ENCODE assay signal across 1 cellular context in the genomic region with DNA sequence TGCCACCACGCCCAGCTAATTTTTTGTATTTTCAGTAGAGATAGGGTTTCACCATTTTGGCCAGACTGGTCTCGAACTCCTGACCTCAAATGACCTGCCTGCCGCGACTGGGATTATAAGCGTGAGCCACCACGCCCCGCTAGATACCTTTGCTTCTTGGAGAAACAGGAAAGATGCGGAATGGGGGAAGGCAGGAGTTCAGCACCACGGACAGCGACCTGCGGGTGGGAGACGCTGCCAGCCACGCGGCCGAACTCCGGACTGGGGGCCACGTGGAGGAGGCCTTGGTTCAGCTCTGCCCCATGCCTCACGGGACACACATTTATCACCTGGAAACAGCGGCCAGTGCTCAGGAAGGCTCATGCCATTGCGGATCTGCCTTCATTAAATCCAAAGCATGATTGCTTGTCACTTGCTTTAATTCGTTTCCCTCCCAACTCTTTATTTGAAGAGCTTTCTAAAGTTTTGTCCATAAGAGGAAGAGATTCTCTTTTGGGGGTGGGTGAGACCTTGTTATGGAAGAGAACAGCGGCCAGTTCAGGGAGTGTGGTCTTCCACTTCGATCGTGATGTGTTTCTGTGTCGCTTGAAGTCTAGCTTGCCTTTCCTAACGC.
A peak's percentile ranks its signal among the peaks of the same experiment; 100 is the strongest.
TF ChIP-seq lines count a peak whose summit lies in the region.

No MANE protein-coding gene starts in this region.

TF ChIP-seq in HepG2, 621 proteins besides CTCF, POLR2A, EP300 and RAD21 (continued from another document and continues in another):
- TF ChIP-seq, protein P1, sequence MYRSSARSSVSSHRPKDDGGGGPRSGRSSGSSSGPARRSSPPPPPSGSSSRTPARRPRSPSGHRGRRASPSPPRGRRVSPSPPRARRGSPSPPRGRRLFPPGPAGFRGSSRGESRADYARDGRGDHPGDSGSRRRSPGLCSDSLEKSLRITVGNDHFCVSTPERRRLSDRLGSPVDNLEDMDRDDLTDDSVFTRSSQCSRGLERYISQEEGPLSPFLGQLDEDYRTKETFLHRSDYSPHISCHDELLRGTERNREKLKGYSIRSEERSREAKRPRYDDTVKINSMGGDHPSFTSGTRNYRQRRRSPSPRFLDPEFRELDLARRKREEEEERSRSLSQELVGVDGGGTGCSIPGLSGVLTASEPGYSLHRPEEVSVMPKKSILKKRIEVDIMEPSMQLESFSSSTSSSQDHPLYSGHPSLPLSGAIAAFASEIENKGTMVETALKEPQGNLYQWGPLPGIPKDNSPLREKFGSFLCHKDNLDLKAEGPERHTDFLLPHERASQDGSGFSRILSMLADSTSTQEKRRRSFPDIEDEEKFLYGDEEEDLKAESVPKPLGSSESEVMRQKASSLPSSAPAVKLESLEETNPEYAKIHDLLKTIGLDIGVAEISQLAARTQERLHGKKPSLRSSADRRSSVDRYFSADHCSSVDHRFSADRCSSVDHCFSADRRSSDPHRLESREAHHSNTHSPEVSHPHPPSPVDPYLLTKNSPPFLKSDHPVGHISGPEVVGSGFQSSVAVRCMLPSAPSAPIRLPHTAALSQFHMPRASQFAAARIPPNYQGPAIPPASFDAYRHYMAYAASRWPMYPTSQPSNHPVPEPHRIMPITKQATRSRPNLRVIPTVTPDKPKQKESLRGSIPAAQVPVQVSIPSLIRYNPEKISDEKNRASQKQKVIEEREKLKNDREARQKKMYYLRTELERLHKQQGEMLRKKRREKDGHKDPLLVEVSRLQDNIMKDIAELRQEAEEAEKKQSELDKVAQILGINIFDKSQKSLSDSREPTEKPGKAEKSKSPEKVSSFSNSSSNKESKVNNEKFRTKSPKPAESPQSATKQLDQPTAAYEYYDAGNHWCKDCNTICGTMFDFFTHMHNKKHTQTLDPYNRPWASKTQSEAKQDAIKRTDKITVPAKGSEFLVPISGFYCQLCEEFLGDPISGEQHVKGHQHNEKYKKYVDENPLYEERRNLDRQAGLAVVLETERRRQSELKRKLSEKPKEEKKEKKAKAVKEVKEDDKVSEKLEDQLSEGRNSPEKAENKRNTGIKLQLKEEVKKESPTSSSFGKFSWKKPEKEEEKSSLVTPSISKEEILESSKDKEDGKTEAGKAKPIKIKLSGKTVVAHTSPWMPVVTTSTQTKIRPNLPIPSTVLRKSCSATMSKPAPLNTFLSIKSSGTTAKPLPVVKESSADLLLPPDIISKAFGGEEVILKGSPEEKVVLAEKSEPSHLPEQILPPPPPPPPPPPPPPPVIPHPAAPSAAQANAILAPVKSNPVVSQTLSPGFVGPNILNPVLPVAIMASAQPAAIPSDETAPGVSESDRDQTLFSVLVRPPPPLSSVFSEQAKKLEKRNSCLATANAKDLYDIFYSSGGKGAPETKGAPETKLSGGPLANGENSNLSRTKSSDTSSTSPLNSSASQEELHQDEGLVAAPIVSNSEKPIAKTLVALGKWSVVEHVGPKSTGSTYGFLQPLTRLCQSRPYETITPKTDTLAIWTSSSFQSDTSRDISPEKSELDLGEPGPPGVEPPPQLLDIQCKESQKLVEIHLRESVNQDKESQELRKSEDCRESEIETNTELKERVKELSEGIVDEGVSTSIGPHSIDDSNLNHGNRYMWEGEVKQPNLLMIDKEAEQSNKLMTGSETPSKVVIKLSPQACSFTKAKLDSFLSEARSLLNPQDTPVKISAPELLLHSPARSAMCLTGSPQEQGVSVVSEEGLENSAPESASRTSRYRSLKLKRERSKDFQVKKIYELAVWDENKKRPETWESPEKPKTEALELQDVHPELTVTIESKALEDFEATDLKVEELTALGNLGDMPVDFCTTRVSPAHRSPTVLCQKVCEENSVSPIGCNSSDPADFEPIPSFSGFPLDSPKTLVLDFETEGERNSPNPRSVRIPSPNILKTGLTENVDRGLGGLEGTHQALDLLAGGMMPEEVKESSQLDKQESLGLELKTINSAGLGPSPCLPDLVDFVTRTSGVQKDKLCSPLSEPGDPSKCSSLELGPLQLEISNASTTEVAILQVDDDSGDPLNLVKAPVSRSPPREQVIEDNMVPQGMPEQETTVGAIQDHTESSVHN (CRISPR knock-in tag; IDR thresholded peaks at IDR 0.05), result peak; percentile 81; the same call in 1 of the 2 replicates
- TF ChIP-seq ZNF816 (CRISPR knock-in tag; IDR thresholded peaks at IDR 0.05; ENCODE audit: borderline replicate concordance), result no peak; the same call in 1 of the 2 replicates
- no peak for TF ChIP-seq ZNF460 (CRISPR knock-in tag; IDR thresholded peaks at IDR 0.05; ENCODE audit: borderline replicate concordance)
- peak; percentile 90; the same call in 1 of the 2 replicates for TF ChIP-seq ZNF124 (CRISPR knock-in tag; IDR thresholded peaks at IDR 0.05)
- TF ChIP-seq NAIF1 (CRISPR knock-in tag; IDR thresholded peaks at IDR 0.05; ENCODE audit: borderline replicate concordance), result no peak
- TF ChIP-seq, protein P2, sequence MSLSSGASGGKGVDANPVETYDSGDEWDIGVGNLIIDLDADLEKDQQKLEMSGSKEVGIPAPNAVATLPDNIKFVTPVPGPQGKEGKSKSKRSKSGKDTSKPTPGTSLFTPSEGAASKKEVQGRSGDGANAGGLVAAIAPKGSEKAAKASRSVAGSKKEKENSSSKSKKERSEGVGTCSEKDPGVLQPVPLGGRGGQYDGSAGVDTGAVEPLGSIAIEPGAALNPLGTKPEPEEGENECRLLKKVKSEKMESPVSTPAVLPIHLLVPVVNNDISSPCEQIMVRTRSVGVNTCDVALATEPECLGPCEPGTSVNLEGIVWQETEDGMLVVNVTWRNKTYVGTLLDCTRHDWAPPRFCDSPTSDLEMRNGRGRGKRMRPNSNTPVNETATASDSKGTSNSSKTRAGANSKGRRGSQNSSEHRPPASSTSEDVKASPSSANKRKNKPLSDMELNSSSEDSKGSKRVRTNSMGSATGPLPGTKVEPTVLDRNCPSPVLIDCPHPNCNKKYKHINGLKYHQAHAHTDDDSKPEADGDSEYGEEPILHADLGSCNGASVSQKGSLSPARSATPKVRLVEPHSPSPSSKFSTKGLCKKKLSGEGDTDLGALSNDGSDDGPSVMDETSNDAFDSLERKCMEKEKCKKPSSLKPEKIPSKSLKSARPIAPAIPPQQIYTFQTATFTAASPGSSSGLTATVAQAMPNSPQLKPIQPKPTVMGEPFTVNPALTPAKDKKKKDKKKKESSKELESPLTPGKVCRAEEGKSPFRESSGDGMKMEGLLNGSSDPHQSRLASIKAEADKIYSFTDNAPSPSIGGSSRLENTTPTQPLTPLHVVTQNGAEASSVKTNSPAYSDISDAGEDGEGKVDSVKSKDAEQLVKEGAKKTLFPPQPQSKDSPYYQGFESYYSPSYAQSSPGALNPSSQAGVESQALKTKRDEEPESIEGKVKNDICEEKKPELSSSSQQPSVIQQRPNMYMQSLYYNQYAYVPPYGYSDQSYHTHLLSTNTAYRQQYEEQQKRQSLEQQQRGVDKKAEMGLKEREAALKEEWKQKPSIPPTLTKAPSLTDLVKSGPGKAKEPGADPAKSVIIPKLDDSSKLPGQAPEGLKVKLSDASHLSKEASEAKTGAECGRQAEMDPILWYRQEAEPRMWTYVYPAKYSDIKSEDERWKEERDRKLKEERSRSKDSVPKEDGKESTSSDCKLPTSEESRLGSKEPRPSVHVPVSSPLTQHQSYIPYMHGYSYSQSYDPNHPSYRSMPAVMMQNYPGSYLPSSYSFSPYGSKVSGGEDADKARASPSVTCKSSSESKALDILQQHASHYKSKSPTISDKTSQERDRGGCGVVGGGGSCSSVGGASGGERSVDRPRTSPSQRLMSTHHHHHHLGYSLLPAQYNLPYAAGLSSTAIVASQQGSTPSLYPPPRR (CRISPR knock-in tag; IDR thresholded peaks at IDR 0.05; ENCODE audit: borderline replicate concordance), result no peak; the same call in 1 of the 2 replicates
- TF ChIP-seq IRF2 (CRISPR knock-in tag; IDR thresholded peaks at IDR 0.05), result peak; percentile 73; the same call in 1 of the 2 replicates
- TF ChIP-seq, protein P3, sequence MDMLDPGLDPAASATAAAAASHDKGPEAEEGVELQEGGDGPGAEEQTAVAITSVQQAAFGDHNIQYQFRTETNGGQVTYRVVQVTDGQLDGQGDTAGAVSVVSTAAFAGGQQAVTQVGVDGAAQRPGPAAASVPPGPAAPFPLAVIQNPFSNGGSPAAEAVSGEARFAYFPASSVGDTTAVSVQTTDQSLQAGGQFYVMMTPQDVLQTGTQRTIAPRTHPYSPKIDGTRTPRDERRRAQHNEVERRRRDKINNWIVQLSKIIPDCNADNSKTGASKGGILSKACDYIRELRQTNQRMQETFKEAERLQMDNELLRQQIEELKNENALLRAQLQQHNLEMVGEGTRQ (IDR thresholded peaks at IDR 0.05; ENCODE audit: low read depth, low read length), result peak; percentile 30; the same call in 1 of the 2 replicates
- TF ChIP-seq, protein P3 (CRISPR knock-in tag; IDR thresholded peaks at IDR 0.05; ENCODE audit: borderline replicate concordance), result no peak
- peak; percentile 48; the same call in 1 of the 2 replicates for TF ChIP-seq ZNF614 (CRISPR knock-in tag; IDR thresholded peaks at IDR 0.05; ENCODE audit: borderline replicate concordance)
- TF ChIP-seq, protein P4, sequence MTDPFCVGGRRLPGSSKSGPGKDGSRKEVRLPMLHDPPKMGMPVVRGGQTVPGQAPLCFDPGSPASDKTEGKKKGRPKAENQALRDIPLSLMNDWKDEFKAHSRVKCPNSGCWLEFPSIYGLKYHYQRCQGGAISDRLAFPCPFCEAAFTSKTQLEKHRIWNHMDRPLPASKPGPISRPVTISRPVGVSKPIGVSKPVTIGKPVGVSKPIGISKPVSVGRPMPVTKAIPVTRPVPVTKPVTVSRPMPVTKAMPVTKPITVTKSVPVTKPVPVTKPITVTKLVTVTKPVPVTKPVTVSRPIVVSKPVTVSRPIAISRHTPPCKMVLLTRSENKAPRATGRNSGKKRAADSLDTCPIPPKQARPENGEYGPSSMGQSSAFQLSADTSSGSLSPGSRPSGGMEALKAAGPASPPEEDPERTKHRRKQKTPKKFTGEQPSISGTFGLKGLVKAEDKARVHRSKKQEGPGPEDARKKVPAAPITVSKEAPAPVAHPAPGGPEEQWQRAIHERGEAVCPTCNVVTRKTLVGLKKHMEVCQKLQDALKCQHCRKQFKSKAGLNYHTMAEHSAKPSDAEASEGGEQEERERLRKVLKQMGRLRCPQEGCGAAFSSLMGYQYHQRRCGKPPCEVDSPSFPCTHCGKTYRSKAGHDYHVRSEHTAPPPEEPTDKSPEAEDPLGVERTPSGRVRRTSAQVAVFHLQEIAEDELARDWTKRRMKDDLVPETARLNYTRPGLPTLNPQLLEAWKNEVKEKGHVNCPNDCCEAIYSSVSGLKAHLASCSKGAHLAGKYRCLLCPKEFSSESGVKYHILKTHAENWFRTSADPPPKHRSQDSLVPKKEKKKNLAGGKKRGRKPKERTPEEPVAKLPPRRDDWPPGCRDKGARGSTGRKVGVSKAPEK (CRISPR knock-in tag; IDR thresholded peaks at IDR 0.05; ENCODE audit: borderline replicate concordance), result peak; percentile 46; the same call in 1 of the 2 replicates
- peak; percentile 71; the same call in 1 of the 2 replicates for TF ChIP-seq DR1 (CRISPR knock-in tag; IDR thresholded peaks at IDR 0.05)
- 0 out of 2 replicates have a peak, but pooled peaks have one; percentile 59 for TF ChIP-seq ZNF552 (CRISPR knock-in tag; IDR thresholded peaks at IDR 0.05; ENCODE audit: borderline replicate concordance)
- TF ChIP-seq NFKBIZ (CRISPR knock-in tag; IDR thresholded peaks at IDR 0.05), result peak; percentile 93; the same call in 1 of the 2 replicates
- TF ChIP-seq NR2F2 (IDR thresholded peaks at IDR 0.05; ENCODE audit: borderline replicate concordance, low read depth), result no peak
- TF ChIP-seq ZZZ3 (CRISPR knock-in tag; IDR thresholded peaks at IDR 0.05; ENCODE audit: borderline replicate concordance), result no peak
- peak; percentile 97 for TF ChIP-seq MEIS2 (CRISPR knock-in tag; IDR thresholded peaks at IDR 0.05)
- no peak for TF ChIP-seq KMT2A (CRISPR knock-in tag; IDR thresholded peaks at IDR 0.05)
- no peak for TF ChIP-seq ARNT (IDR thresholded peaks at IDR 0.05)
- peak; percentile 93 for TF ChIP-seq SAP130 (CRISPR knock-in tag; IDR thresholded peaks at IDR 0.05; ENCODE audit: low read depth)
- TF ChIP-seq, protein P5, sequence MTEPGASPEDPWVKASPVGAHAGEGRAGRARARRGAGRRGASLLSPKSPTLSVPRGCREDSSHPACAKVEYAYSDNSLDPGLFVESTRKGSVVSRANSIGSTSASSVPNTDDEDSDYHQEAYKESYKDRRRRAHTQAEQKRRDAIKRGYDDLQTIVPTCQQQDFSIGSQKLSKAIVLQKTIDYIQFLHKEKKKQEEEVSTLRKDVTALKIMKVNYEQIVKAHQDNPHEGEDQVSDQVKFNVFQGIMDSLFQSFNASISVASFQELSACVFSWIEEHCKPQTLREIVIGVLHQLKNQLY (CRISPR knock-in tag; IDR thresholded peaks at IDR 0.05), result peak; percentile 51; the same call in 1 of the 2 replicates
- TF ChIP-seq, protein P6, sequence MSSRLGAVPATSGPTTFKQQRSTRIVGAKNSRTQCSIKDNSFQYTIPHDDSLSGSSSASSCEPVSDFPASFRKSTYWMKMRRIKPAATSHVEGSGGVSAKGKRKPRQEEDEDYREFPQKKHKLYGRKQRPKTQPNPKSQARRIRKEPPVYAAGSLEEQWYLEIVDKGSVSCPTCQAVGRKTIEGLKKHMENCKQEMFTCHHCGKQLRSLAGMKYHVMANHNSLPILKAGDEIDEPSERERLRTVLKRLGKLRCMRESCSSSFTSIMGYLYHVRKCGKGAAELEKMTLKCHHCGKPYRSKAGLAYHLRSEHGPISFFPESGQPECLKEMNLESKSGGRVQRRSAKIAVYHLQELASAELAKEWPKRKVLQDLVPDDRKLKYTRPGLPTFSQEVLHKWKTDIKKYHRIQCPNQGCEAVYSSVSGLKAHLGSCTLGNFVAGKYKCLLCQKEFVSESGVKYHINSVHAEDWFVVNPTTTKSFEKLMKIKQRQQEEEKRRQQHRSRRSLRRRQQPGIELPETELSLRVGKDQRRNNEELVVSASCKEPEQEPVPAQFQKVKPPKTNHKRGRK (CRISPR knock-in tag; IDR thresholded peaks at IDR 0.05), result no peak
- TF ChIP-seq, protein P7, sequence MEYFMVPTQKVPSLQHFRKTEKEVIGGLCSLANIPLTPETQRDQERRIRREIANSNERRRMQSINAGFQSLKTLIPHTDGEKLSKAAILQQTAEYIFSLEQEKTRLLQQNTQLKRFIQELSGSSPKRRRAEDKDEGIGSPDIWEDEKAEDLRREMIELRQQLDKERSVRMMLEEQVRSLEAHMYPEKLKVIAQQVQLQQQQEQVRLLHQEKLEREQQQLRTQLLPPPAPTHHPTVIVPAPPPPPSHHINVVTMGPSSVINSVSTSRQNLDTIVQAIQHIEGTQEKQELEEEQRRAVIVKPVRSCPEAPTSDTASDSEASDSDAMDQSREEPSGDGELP (IDR thresholded peaks at IDR 0.05; ENCODE audit: borderline replicate concordance, low read depth), result no peak; the same call in 1 of the 2 replicates
- no peak for TF ChIP-seq ATF1 (CRISPR knock-in tag; IDR thresholded peaks at IDR 0.05)
- TF ChIP-seq, protein P8, sequence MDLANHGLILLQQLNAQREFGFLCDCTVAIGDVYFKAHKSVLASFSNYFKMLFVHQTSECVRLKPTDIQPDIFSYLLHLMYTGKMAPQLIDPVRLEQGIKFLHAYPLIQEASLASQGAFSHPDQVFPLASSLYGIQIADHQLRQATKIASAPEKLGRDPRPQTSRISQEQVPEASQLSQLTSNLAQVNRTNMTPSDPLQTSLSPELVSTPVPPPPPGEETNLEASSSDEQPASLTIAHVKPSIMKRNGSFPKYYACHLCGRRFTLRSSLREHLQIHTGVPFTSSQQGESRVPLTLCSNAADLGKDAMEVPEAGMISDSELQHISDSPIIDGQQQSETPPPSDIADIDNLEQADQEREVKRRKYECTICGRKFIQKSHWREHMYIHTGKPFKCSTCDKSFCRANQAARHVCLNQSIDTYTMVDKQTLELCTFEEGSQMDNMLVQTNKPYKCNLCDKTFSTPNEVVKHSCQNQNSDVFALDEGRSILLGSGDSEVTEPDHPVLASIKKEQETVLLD (CRISPR knock-in tag; IDR thresholded peaks at IDR 0.05; ENCODE audit: low read depth), result peak; percentile 73; the same call in 1 of the 2 replicates
- TF ChIP-seq ZNF564 (CRISPR knock-in tag; IDR thresholded peaks at IDR 0.05), result peak; percentile 89; the same call in 1 of the 2 replicates
- no peak for TF ChIP-seq MTF2 (CRISPR knock-in tag; IDR thresholded peaks at IDR 0.05; ENCODE audit: borderline replicate concordance)
